ENCODE assay signal across 26 cellular contexts in genomic region chr5:134394932-134395331, GRCh38. TPM values are rescaled to one million over a fixed set of nuclear protein-coding genes. Genes with fewer than 3 reads are reported as not detected.
DNase-seq lines count a peak whose midpoint lies in the region; ATAC-seq and TF ChIP-seq lines count a peak whose summit lies in the region.
"Had no signal": no experiment of that assay in that cellular context is flagged by ENCODE, and none has a peak within 500 bp of the region (broad histone marks: within the 10 kb centered on the region; RNA-seq: fewer than 3 reads in every experiment).

No MANE protein-coding gene starts in this region.

- no peaks in the 10 kb centered on the region for H3K9me3 Mint-ChIP-seq in GM23338
- no peaks in the 10 kb centered on the region for H3K9me3 Mint-ChIP-seq in stimulated activated naive B cell treated with anti-CD40 and anti-IgM and Interleukin-4, amounts not matched to agents 10 μg/mL and 1 μg/mL and 100 μg/mL, for 72 hours
- H3K9me3 Mint-ChIP-seq: dendritic cell treated with granulocyte-macrophage colony-stimulating factor and Interleukin-4, amounts not matched to agents 40 ng/mL and 50 ng/mL, for 4 days; naive thymus-derived CD4-positive, alpha-beta T cell had no signal

- ATAC-seq in GM23338 (peak; percentile 34; the same call in 2 of the 3 replicates), right cardiac atrium (no peak)
- ATAC-seq in stimulated activated naive B cell treated with anti-CD40 and anti-IgM and Interleukin-4, amounts not matched to agents 10 μg/mL and 1 μg/mL and 100 μg/mL, for 72 hours (replicated peaks): no peak
- ATAC-seq: naive thymus-derived CD4-positive, alpha-beta T cell had no signal

- H3K9me2 ChIP-seq in GM23338 (ENCODE audit: insufficient read depth): no peaks in the 10 kb centered on the region

- H3K9me3 ChIP-seq in right cardiac atrium (ENCODE audit: control insufficient read depth, low read length): no peaks in the 10 kb centered on the region
- H3K9me3 ChIP-seq: ascending aorta, sigmoid colon, tibial nerve had no signal

- peaks cover 8% of the 10 kb centered on the region for H4K20me1 ChIP-seq in GM23338 (replicated peaks; ENCODE audit: insufficient read depth)

- H3K4me1 ChIP-seq in GM23338 (ENCODE audit: insufficient read depth) (no peaks in the 10 kb centered on the region), right cardiac atrium (ENCODE audit: control insufficient read depth, insufficient read depth, low read length) (no peaks in the 10 kb centered on the region)
- H3K4me1 ChIP-seq: ascending aorta, tibial nerve had no signal

- H3F3A ChIP-seq in GM23338 (replicated peaks; ENCODE audit: low read depth): no peaks in the 10 kb centered on the region

- H3K36me3 Mint-ChIP-seq in GM23338 (ENCODE audit: low read depth): peaks cover 37% of the 10 kb centered on the region; the same call in 2 of the 3 replicates
- peaks cover 26 to 47% of the 10 kb centered on the region in 2 donors for H3K36me3 Mint-ChIP-seq in stimulated activated naive B cell treated with anti-CD40 and anti-IgM and Interleukin-4, amounts not matched to agents 10 μg/mL and 1 μg/mL and 100 μg/mL, for 72 hours

- no peaks in the 10 kb centered on the region; the same call in 1 of the 2 replicates for H3K79me2 ChIP-seq in GM23338 (replicated peaks; ENCODE audit: insufficient read depth)

- peak; percentile 47 for DNase-seq in GM23338 (ENCODE audit: low spot score)
- peak; percentile 3 for DNase-seq in NCI-H226
- peak; percentile 20 for DNase-seq in iPS-NIHi11 (ENCODE audit: low spot score)
- no peak for DNase-seq in stimulated activated naive B cell treated with anti-CD40 and anti-IgM and Interleukin-4, amounts not matched to agents 10 μg/mL and 1 μg/mL and 100 μg/mL, for 72 hours
- no peak for DNase-seq in OCI-M2 (lab: John Stamatoyannopoulos, UW; ENCODE audit: unreplicated experiment)
- no peak for DNase-seq in right cardiac atrium
- no peak for DNase-seq in NCI-H2029 (lab: John Stamatoyannopoulos, UW)
- DNase-seq: activated CD4-positive, alpha-beta T cell treated with anti-CD3 and anti-CD28 coated beads for 48 hours; activated effector memory CD4-positive, alpha-beta T cell treated with Interleukin-2 at 50 U/mL for 16 hours; activated T-cell treated with anti-CD3 and anti-CD28 coated beads, Interleukin-2, amount 50 U/mL, for 1 hour; Calu3; central memory CD4-positive, alpha-beta T cell; DMS79; glutamatergic neuron; naive thymus-derived CD4-positive, alpha-beta T cell; NCI-H146; NCI-H446; NCI-H748 treated with DMSO at 0.1 percent for 48 hours; sigmoid colon; stimulated activated CD4-positive, alpha-beta T cell treated with anti-CD3 and anti-CD28 coated beads, Interleukin-4, amount 100 ng/mL, for 1 hour; WERI-Rb-1 had no signal

- peaks cover 2% of the 10 kb centered on the region; the same call in 1 of the 3 replicates for H3K4me1 Mint-ChIP-seq in GM23338
- peaks cover 6 to 22% of the 10 kb centered on the region in 2 donors for H3K4me1 Mint-ChIP-seq in stimulated activated naive B cell treated with anti-CD40 and anti-IgM and Interleukin-4, amounts not matched to agents 10 μg/mL and 1 μg/mL and 100 μg/mL, for 72 hours

- H3K4me3 ChIP-seq in GM23338 (no peak overlapping the region), right cardiac atrium (ENCODE audit: low read length) (no peak overlapping the region)
- H3K4me3 ChIP-seq: ascending aorta, sigmoid colon, tibial nerve had no signal

- H3K36me3 ChIP-seq in GM23338 (ENCODE audit: insufficient read depth): peaks cover 34% of the 10 kb centered on the region; the same call in 1 of the 2 replicates

- no peaks in the 10 kb centered on the region for H3K27me3 Mint-ChIP-seq in GM23338 (ENCODE audit: insufficient read depth, low read depth, poor library complexity)
- H3K27me3 Mint-ChIP-seq in stimulated activated naive B cell treated with anti-CD40 and anti-IgM and Interleukin-4, amounts not matched to agents 10 μg/mL and 1 μg/mL and 100 μg/mL, for 72 hours: no peaks in the 10 kb centered on the region
- H3K27me3 Mint-ChIP-seq: dendritic cell treated with granulocyte-macrophage colony-stimulating factor and Interleukin-4, amounts not matched to agents 40 ng/mL and 50 ng/mL, for 4 days; naive thymus-derived CD4-positive, alpha-beta T cell; progenitor cell of endocrine pancreas had no signal

- H3K4me3 Mint-ChIP-seq in GM23338: no peak overlapping the region
- H3K4me3 Mint-ChIP-seq in stimulated activated naive B cell treated with anti-CD40 and anti-IgM and Interleukin-4, amounts not matched to agents 10 μg/mL and 1 μg/mL and 100 μg/mL, for 72 hours: no peak overlapping the region
- H3K4me3 Mint-ChIP-seq: dendritic cell treated with granulocyte-macrophage colony-stimulating factor and Interleukin-4, amounts not matched to agents 40 ng/mL and 50 ng/mL, for 4 days; naive thymus-derived CD4-positive, alpha-beta T cell had no signal

- H3K27ac ChIP-seq in GM23338 (ENCODE audit: low read depth): 0 out of 2 replicates have a peak overlapping the region, but pooled peaks have one; percentile 6
- H3K27ac ChIP-seq in right cardiac atrium (ENCODE audit: low read length): no peak overlapping the region
- H3K27ac ChIP-seq: ascending aorta, C4-2B, sigmoid colon, tibial nerve, WERI-Rb-1 had no signal

- peak overlapping the region; percentile 40; the same call in 1 of the 2 replicates for H3K27ac Mint-ChIP-seq in GM23338
- H3K27ac Mint-ChIP-seq in stimulated activated naive B cell treated with anti-CD40 and anti-IgM and Interleukin-4, amounts not matched to agents 10 μg/mL and 1 μg/mL and 100 μg/mL, for 72 hours: peak overlapping the region; percentile 69
- H3K27ac Mint-ChIP-seq: dendritic cell treated with granulocyte-macrophage colony-stimulating factor and Interleukin-4, amounts not matched to agents 40 ng/mL and 50 ng/mL, for 4 days; progenitor cell of endocrine pancreas had no signal

- no peaks in the 10 kb centered on the region for H3K27me3 ChIP-seq in GM23338 (ENCODE audit: insufficient read depth)
- no peaks in the 10 kb centered on the region for H3K27me3 ChIP-seq in right cardiac atrium (ENCODE audit: control insufficient read depth, insufficient read depth)
- H3K27me3 ChIP-seq: ascending aorta, sigmoid colon, tibial nerve had no signal

- no peak overlapping the region for H3K4me2 ChIP-seq in GM23338

- no peak overlapping the region for H2AFZ ChIP-seq in GM23338

- TF ChIP-seq CTCF in GM23338 (conservative IDR thresholded peaks at IDR 0.05; ENCODE audit: low read depth in 2 of 2): no peak

- intact Hi-C loops in right cardiac atrium (cut with DNase I): no loop called here

- 91% methylated on average over 7 of the region's 7 CpGs for WGBS in right cardiac atrium

TF ChIP-seq in GM23338, 12 proteins besides CTCF, POLR2A, EP300 and RAD21 (continues in another document):
- TF ChIP-seq POLR2AphosphoS5 (IDR thresholded peaks at IDR 0.05; ENCODE audit: low read depth): no peak
- no peak for TF ChIP-seq STAT1 (IDR thresholded peaks at IDR 0.05; ENCODE audit: unreplicated experiment)
- TF ChIP-seq ZNF114 (CRISPR knock-in tag; IDR thresholded peaks at IDR 0.05): no peak
- TF ChIP-seq NANOG (IDR thresholded peaks at IDR 0.05; ENCODE audit: borderline replicate concordance): no peak
- no peak for TF ChIP-seq EZH2 (IDR thresholded peaks at IDR 0.05; ENCODE audit: low read depth, unreplicated experiment)
- no peak for TF ChIP-seq JUNB (IDR thresholded peaks at IDR 0.05; ENCODE audit: unreplicated experiment)
- TF ChIP-seq ETS1 (IDR thresholded peaks at IDR 0.05): no peak
- TF ChIP-seq EZH2phosphoT487 (IDR thresholded peaks at IDR 0.05; ENCODE audit: unreplicated experiment): no peak

RNA-seq across cellular contexts. Expression of gene CDKN2AIPNL, which starts 16.7 kb away (rescaled TPM):
- 51.4 and 53.5 TPM in 2 replicates for total RNA-seq in GM23338 (2014; rRNA removed; shearing (Covaris generic))
- polyA plus RNA-seq in GM23338 (2016; fragmentation: Nextera tagmentation; extraction: Ambion mirVana): 72.5 and 79.5 TPM in 2 replicates
- total RNA-seq in right cardiac atrium: 10 to 100 TPM; 33.5 to 42.0 (median 37.5) TPM
- polyA plus RNA-seq in right cardiac atrium: 71.3 TPM

RNA-seq across cellular contexts. Expression of gene UBE2B, which starts 23.6 kb away (rescaled TPM):
- total RNA-seq in GM23338 (2014; rRNA removed; shearing (Covaris generic)): 19.3 and 22.1 TPM in 2 replicates
- 184 and 187 TPM in 2 replicates for polyA plus RNA-seq in GM23338 (2016; fragmentation: Nextera tagmentation; extraction: Ambion mirVana)
- 100 to 1,000 TPM; 153 to 216 (median 180) TPM for total RNA-seq in right cardiac atrium
- polyA plus RNA-seq in right cardiac atrium: 260 TPM

RNA-seq across cellular contexts. Expression of gene CDKL3, which starts 28.0 kb away (rescaled TPM):
- 0.35 and 0.97 TPM in 2 replicates for total RNA-seq in GM23338 (2014; rRNA removed; shearing (Covaris generic))
- polyA plus RNA-seq in GM23338 (2016; fragmentation: Nextera tagmentation; extraction: Ambion mirVana) (2.8 and 2.9 TPM in 2 replicates), right cardiac atrium (5.9 TPM)
- 1 to 10 TPM; 6.9 to 7.5 (median 7.1) TPM for total RNA-seq in right cardiac atrium
- total RNA-seq: ascending aorta had no signal

Comparison
In these comparisons a context has a peak if more than half of its experiments do, and no peak if none do; other contexts are left out.
1. DNase-seq: peak in GM23338 (single experiment), NCI-H226 (single experiment) and iPS-NIHi11 (single experiment); none in stimulated activated naive B cell treated with anti-CD40 and anti-IgM and Interleukin-4, amounts not matched to agents 10 μg/mL and 1 μg/mL and 100 μg/mL, for 72 hours (single experiment), OCI-M2 (single experiment), right cardiac atrium (0 of 3) and NCI-H2029 (single experiment).